28 cellular contexts compared by ENCODE assay signal in genomic region chr3:52327486-52328290, GRCh38.
"Had no signal": no experiment of that assay in that cellular context is flagged by ENCODE, and none has a peak within 500 bp of the region (broad histone marks: within the 10 kb centered on the region; RNA-seq: fewer than 3 reads in every experiment).

No MANE protein-coding gene starts in this region.

- H3K4me1 Mint-ChIP-seq: central memory CD8-positive, alpha-beta T cell; memory B cell; neural crest cell had no signal

- H3K36me3 ChIP-seq: vagina had no signal

- H3K9me3 ChIP-seq: esophagus squamous epithelium, psoas muscle, spleen, stomach, thyroid gland, vagina had no signal

- ATAC-seq: effector memory CD8-positive, alpha-beta T cell; left colon; left ventricle myocardium superior; natural killer cell treated with Interleukin-12 subunit alpha and Interleukin-12 subunit beta and Interleukin-15 and Interleukin-18, amount 100 ng/mL, for 72 hours; psoas muscle; right cardiac atrium had no signal

- H3K27ac ChIP-seq: coronary artery, esophagus squamous epithelium, psoas muscle, skin epidermis, spleen, stomach, thyroid gland, vagina had no signal

- H3K36me3 Mint-ChIP-seq: natural killer cell treated with Interleukin-12 subunit alpha and Interleukin-12 subunit beta and Interleukin-15 and Interleukin-18, amount 100 ng/mL, for 72 hours had no signal

- DNase-seq: dermis blood vessel endothelial cell; effector memory CD8-positive, alpha-beta T cell; erythroblast; esophagus squamous epithelium; hippocampal formation; kidney glomerular epithelial cell; left colon; left ventricle myocardium superior; psoas muscle; spleen; stimulated activated CD4-positive, alpha-beta T cell treated with anti-CD3 and anti-CD28 coated beads, Interleukin-15, amount 100 ng/mL, for 24 hours; stimulated activated CD4-positive, alpha-beta T cell treated with anti-CD3 and anti-CD28 coated beads, Interleukin-2, amount 100 ng/mL, for 48 hours; stimulated activated naive CD4-positive, alpha-beta T cell treated with Interleukin-2 at 50 U/mL for 16 hours; stomach; thyroid gland; trophoblast cell had no signal

- H3K4me3 ChIP-seq: coronary artery, esophagus squamous epithelium, lung, psoas muscle, skin epidermis, spleen, stomach, thyroid gland, vagina had no signal

- H3K9me3 Mint-ChIP-seq: central memory CD8-positive, alpha-beta T cell; effector memory CD8-positive, alpha-beta T cell; memory B cell; natural killer cell treated with Interleukin-12 subunit alpha and Interleukin-12 subunit beta and Interleukin-15 and Interleukin-18, amount 100 ng/mL, for 72 hours; neural crest cell had no signal

- H3K27ac Mint-ChIP-seq: effector memory CD8-positive, alpha-beta T cell; memory B cell; natural killer cell treated with Interleukin-12 subunit alpha and Interleukin-12 subunit beta and Interleukin-15 and Interleukin-18, amount 100 ng/mL, for 72 hours had no signal

- H3K27me3 ChIP-seq: esophagus squamous epithelium, spleen, stomach, thyroid gland, vagina had no signal

- H3K4me1 ChIP-seq: esophagus squamous epithelium, psoas muscle, spleen, stomach, vagina had no signal

- FAIRE-seq: endometrium, frontal cortex, islet of Langerhans had no signal

- H3K27me3 Mint-ChIP-seq: central memory CD8-positive, alpha-beta T cell; effector memory CD8-positive, alpha-beta T cell; memory B cell; natural killer cell treated with Interleukin-12 subunit alpha and Interleukin-12 subunit beta and Interleukin-15 and Interleukin-18, amount 100 ng/mL, for 72 hours had no signal

- H3K4me3 Mint-ChIP-seq: central memory CD8-positive, alpha-beta T cell; effector memory CD8-positive, alpha-beta T cell; memory B cell; natural killer cell treated with Interleukin-12 subunit alpha and Interleukin-12 subunit beta and Interleukin-15 and Interleukin-18, amount 100 ng/mL, for 72 hours; neural crest cell had no signal
